6 cellular contexts compared by ENCODE assay signal in genomic region chr9:35748239-35748857, GRCh38. TPM values are rescaled to one million over a fixed set of nuclear protein-coding genes. Genes with fewer than 3 reads are reported as not detected.
DNase-seq lines count a peak whose midpoint lies in the region; ATAC-seq, FAIRE-seq and TF ChIP-seq lines count a peak whose summit lies in the region.

No MANE protein-coding gene starts in this region.

- peak overlapping the region; percentile 96 for H3K27ac ChIP-seq in VCaP

- ATAC-seq in left colon, result peak; percentile 3

- DNase-seq in GM19239 (ENCODE audit: insufficient read length, low spot score), result no peak
- no peak for DNase-seq in left colon
- no peak for DNase-seq in HuH-7 (ENCODE audit: low spot score)
- DNase-seq in NK-92 treated with Interleukin-12 subunit alpha and Interleukin-12 subunit beta, amount 100 ng/mL, for 24 hours (lab: John Stamatoyannopoulos, UW), result no peak
- no peak for DNase-seq in activated CD8-positive, alpha-beta memory T cell treated with anti-CD3 and anti-CD28 coated beads, Interleukin-2, amount 50 U/mL, for 48 hours

- intact Hi-C loops in left colon (cut with DNase I, micrococcal nuclease), result no loop called here

- TF ChIP-seq CTCF in VCaP (conservative IDR thresholded peaks at IDR 0.05), result no peak

- peak; percentile 71 for FAIRE-seq in GM19239 (lab: Jason Lieb, UNC)

RNA-seq across cellular contexts. Expression of gene GBA2, which starts 0.7 kb away (rescaled TPM):
- 100 to 1,000 TPM; 179 to 186 TPM for total RNA-seq in left colon

RNA-seq across cellular contexts. Expression of gene RGP1, which starts 0.7 kb away (rescaled TPM):
- total RNA-seq in left colon, result 10 to 100 TPM; 54.8 to 56.3 TPM

RNA-seq across cellular contexts. Expression of gene MSMP, which starts 5.7 kb away (rescaled TPM):
- not detected for total RNA-seq in left colon

RNA-seq across cellular contexts. Expression of gene CREB3, which starts 15.9 kb away (rescaled TPM):
- 10 to 100 TPM; 40.2 to 40.6 TPM for total RNA-seq in left colon

RNA-seq across cellular contexts. Expression of gene TLN1, which starts 16.4 kb away (rescaled TPM):
- 100 to 1,000 TPM; 142 to 172 TPM for total RNA-seq in left colon
